1 cellular context compared by ENCODE assay signal in the genomic region with DNA sequence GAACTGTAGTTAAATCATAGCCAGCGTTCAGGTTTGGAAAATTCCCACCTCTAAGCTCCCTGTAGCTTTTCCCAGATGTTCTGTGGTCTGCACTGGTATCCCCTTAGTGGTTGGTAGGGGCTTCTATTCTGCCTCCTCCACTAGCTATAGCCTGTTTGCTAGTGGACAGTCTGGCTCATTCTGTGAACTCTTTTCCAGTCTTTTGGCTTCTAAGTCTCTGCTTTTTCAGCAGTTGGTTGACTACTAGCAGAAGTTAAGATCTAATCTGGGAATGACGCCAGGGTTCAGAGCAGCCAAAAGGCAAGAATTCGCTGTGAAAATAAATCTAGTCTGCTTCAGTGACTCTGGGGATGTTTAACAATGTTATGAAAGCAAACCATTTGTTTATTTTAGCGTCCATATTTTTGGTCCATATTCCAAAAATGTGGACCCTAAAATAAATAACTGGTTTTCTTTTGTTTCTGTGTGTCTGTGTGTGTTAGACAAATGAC.
TF ChIP-seq lines count a peak whose summit lies in the region.

No MANE protein-coding gene starts in this region.

TF ChIP-seq in HepG2, 621 proteins besides CTCF, POLR2A, EP300 and RAD21 (continued from another document and continues in another):
- TF ChIP-seq, protein P1, sequence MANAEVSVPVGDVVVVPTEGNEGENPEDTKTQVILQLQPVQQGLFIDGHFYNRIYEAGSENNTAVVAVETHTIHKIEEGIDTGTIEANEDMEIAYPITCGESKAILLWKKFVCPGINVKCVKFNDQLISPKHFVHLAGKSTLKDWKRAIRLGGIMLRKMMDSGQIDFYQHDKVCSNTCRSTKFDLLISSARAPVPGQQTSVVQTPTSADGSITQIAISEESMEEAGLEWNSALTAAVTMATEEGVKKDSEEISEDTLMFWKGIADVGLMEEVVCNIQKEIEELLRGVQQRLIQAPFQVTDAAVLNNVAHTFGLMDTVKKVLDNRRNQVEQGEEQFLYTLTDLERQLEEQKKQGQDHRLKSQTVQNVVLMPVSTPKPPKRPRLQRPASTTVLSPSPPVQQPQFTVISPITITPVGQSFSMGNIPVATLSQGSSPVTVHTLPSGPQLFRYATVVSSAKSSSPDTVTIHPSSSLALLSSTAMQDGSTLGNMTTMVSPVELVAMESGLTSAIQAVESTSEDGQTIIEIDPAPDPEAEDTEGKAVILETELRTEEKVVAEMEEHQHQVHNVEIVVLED (CRISPR knock-in tag; IDR thresholded peaks at IDR 0.05; ENCODE audit: borderline replicate concordance), result no peak
- no peak for TF ChIP-seq FOXP1 (IDR thresholded peaks at IDR 0.05)
- peak; percentile 84; the same call in 1 of the 2 replicates for TF ChIP-seq FOXP1 (CRISPR knock-in tag; IDR thresholded peaks at IDR 0.05)
- no peak for TF ChIP-seq ZNF230 (CRISPR knock-in tag; IDR thresholded peaks at IDR 0.05)
- TF ChIP-seq, protein P2, sequence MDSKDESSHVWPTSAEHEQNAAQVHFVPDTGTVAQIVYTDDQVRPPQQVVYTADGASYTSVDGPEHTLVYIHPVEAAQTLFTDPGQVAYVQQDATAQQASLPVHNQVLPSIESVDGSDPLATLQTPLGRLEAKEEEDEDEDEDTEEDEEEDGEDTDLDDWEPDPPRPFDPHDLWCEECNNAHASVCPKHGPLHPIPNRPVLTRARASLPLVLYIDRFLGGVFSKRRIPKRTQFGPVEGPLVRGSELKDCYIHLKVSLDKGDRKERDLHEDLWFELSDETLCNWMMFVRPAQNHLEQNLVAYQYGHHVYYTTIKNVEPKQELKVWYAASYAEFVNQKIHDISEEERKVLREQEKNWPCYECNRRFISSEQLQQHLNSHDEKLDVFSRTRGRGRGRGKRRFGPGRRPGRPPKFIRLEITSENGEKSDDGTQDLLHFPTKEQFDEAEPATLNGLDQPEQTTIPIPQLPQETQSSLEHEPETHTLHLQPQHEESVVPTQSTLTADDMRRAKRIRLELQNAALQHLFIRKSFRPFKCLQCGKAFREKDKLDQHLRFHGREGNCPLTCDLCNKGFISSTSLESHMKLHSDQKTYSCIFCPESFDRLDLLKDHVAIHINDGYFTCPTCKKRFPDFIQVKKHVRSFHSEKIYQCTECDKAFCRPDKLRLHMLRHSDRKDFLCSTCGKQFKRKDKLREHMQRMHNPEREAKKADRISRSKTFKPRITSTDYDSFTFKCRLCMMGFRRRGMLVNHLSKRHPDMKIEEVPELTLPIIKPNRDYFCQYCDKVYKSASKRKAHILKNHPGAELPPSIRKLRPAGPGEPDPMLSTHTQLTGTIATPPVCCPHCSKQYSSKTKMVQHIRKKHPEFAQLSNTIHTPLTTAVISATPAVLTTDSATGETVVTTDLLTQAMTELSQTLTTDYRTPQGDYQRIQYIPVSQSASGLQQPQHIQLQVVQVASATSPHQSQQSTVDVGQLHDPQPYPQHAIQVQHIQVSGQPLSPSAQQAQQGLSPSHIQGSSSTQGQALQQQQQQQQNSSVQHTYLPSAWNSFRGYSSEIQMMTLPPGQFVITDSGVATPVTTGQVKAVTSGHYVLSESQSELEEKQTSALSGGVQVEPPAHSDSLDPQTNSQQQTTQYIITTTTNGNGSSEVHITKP (CRISPR knock-in tag; IDR thresholded peaks at IDR 0.05; ENCODE audit: low read depth), result no peak
- TF ChIP-seq CEBPG (CRISPR knock-in tag; IDR thresholded peaks at IDR 0.05), result peak; percentile 59; the same call in 1 of the 2 replicates
- no peak for TF ChIP-seq ZFX (CRISPR knock-in tag; IDR thresholded peaks at IDR 0.05; ENCODE audit: low read depth)
- no peak for TF ChIP-seq ERF (CRISPR knock-in tag; IDR thresholded peaks at IDR 0.05)
- TF ChIP-seq, protein P3, sequence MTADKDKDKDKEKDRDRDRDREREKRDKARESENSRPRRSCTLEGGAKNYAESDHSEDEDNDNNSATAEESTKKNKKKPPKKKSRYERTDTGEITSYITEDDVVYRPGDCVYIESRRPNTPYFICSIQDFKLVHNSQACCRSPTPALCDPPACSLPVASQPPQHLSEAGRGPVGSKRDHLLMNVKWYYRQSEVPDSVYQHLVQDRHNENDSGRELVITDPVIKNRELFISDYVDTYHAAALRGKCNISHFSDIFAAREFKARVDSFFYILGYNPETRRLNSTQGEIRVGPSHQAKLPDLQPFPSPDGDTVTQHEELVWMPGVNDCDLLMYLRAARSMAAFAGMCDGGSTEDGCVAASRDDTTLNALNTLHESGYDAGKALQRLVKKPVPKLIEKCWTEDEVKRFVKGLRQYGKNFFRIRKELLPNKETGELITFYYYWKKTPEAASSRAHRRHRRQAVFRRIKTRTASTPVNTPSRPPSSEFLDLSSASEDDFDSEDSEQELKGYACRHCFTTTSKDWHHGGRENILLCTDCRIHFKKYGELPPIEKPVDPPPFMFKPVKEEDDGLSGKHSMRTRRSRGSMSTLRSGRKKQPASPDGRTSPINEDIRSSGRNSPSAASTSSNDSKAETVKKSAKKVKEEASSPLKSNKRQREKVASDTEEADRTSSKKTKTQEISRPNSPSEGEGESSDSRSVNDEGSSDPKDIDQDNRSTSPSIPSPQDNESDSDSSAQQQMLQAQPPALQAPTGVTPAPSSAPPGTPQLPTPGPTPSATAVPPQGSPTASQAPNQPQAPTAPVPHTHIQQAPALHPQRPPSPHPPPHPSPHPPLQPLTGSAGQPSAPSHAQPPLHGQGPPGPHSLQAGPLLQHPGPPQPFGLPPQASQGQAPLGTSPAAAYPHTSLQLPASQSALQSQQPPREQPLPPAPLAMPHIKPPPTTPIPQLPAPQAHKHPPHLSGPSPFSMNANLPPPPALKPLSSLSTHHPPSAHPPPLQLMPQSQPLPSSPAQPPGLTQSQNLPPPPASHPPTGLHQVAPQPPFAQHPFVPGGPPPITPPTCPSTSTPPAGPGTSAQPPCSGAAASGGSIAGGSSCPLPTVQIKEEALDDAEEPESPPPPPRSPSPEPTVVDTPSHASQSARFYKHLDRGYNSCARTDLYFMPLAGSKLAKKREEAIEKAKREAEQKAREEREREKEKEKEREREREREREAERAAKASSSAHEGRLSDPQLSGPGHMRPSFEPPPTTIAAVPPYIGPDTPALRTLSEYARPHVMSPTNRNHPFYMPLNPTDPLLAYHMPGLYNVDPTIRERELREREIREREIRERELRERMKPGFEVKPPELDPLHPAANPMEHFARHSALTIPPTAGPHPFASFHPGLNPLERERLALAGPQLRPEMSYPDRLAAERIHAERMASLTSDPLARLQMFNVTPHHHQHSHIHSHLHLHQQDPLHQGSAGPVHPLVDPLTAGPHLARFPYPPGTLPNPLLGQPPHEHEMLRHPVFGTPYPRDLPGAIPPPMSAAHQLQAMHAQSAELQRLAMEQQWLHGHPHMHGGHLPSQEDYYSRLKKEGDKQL (CRISPR knock-in tag; IDR thresholded peaks at IDR 0.05; ENCODE audit: low read depth), result peak; percentile 54; the same call in 1 of the 2 replicates
- TF ChIP-seq, protein P4, sequence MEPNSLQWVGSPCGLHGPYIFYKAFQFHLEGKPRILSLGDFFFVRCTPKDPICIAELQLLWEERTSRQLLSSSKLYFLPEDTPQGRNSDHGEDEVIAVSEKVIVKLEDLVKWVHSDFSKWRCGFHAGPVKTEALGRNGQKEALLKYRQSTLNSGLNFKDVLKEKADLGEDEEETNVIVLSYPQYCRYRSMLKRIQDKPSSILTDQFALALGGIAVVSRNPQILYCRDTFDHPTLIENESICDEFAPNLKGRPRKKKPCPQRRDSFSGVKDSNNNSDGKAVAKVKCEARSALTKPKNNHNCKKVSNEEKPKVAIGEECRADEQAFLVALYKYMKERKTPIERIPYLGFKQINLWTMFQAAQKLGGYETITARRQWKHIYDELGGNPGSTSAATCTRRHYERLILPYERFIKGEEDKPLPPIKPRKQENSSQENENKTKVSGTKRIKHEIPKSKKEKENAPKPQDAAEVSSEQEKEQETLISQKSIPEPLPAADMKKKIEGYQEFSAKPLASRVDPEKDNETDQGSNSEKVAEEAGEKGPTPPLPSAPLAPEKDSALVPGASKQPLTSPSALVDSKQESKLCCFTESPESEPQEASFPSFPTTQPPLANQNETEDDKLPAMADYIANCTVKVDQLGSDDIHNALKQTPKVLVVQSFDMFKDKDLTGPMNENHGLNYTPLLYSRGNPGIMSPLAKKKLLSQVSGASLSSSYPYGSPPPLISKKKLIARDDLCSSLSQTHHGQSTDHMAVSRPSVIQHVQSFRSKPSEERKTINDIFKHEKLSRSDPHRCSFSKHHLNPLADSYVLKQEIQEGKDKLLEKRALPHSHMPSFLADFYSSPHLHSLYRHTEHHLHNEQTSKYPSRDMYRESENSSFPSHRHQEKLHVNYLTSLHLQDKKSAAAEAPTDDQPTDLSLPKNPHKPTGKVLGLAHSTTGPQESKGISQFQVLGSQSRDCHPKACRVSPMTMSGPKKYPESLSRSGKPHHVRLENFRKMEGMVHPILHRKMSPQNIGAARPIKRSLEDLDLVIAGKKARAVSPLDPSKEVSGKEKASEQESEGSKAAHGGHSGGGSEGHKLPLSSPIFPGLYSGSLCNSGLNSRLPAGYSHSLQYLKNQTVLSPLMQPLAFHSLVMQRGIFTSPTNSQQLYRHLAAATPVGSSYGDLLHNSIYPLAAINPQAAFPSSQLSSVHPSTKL (CRISPR knock-in tag; IDR thresholded peaks at IDR 0.05), result peak; percentile 93
- TF ChIP-seq HCFC1 (IDR thresholded peaks at IDR 0.05; ENCODE audit: low read depth, low read length), result no peak
- TF ChIP-seq, protein P5, sequence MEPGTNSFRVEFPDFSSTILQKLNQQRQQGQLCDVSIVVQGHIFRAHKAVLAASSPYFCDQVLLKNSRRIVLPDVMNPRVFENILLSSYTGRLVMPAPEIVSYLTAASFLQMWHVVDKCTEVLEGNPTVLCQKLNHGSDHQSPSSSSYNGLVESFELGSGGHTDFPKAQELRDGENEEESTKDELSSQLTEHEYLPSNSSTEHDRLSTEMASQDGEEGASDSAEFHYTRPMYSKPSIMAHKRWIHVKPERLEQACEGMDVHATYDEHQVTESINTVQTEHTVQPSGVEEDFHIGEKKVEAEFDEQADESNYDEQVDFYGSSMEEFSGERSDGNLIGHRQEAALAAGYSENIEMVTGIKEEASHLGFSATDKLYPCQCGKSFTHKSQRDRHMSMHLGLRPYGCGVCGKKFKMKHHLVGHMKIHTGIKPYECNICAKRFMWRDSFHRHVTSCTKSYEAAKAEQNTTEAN (CRISPR knock-in tag; conservative IDR thresholded peaks at IDR 0.05), result 0 out of 2 replicates have a peak, but pooled peaks have one; percentile 34
- peak; percentile 64 for TF ChIP-seq FOXA1 (IDR thresholded peaks at IDR 0.05)
- peak; percentile 65; the same call in 1 of the 2 replicates for TF ChIP-seq FOXA1 (CRISPR knock-in tag; IDR thresholded peaks at IDR 0.05)
- TF ChIP-seq ZNF350 (CRISPR knock-in tag; IDR thresholded peaks at IDR 0.05; ENCODE audit: borderline replicate concordance, low read depth), result no peak
- TF ChIP-seq NFE2L1 (CRISPR knock-in tag; IDR thresholded peaks at IDR 0.05; ENCODE audit: borderline replicate concordance), result no peak
- TF ChIP-seq, protein P6, sequence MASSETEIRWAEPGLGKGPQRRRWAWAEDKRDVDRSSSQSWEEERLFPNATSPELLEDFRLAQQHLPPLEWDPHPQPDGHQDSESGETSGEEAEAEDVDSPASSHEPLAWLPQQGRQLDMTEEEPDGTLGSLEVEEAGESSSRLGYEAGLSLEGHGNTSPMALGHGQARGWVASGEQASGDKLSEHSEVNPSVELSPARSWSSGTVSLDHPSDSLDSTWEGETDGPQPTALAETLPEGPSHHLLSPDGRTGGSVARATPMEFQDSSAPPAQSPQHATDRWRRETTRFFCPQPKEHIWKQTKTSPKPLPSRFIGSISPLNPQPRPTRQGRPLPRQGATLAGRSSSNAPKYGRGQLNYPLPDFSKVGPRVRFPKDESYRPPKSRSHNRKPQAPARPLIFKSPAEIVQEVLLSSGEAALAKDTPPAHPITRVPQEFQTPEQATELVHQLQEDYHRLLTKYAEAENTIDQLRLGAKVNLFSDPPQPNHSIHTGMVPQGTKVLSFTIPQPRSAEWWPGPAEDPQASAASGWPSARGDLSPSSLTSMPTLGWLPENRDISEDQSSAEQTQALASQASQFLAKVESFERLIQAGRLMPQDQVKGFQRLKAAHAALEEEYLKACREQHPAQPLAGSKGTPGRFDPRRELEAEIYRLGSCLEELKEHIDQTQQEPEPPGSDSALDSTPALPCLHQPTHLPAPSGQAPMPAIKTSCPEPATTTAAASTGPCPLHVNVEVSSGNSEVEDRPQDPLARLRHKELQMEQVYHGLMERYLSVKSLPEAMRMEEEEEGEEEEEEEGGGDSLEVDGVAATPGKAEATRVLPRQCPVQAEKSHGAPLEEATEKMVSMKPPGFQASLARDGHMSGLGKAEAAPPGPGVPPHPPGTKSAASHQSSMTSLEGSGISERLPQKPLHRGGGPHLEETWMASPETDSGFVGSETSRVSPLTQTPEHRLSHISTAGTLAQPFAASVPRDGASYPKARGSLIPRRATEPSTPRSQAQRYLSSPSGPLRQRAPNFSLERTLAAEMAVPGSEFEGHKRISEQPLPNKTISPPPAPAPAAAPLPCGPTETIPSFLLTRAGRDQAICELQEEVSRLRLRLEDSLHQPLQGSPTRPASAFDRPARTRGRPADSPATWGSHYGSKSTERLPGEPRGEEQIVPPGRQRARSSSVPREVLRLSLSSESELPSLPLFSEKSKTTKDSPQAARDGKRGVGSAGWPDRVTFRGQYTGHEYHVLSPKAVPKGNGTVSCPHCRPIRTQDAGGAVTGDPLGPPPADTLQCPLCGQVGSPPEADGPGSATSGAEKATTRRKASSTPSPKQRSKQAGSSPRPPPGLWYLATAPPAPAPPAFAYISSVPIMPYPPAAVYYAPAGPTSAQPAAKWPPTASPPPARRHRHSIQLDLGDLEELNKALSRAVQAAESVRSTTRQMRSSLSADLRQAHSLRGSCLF (CRISPR knock-in tag; IDR thresholded peaks at IDR 0.05; ENCODE audit: borderline replicate concordance), result no peak
- no peak for TF ChIP-seq REXO4 (CRISPR knock-in tag; IDR thresholded peaks at IDR 0.05; ENCODE audit: borderline replicate concordance)
- no peak for TF ChIP-seq ZNF317 (CRISPR knock-in tag; IDR thresholded peaks at IDR 0.05)
- TF ChIP-seq HMG20A (CRISPR knock-in tag; IDR thresholded peaks at IDR 0.05; ENCODE audit: borderline replicate concordance), result peak; percentile 72; the same call in 1 of the 2 replicates
- no peak for TF ChIP-seq ZNF180 (CRISPR knock-in tag; IDR thresholded peaks at IDR 0.05; ENCODE audit: borderline replicate concordance, low read depth)
- no peak for TF ChIP-seq ZNF24 (IDR thresholded peaks at IDR 0.05)
- TF ChIP-seq HNRNPL (IDR thresholded peaks at IDR 0.05; ENCODE audit: low read depth, low read length), result no peak
- TF ChIP-seq SOX6 (IDR thresholded peaks at IDR 0.05), result no peak
- peak; percentile 93 for TF ChIP-seq SOX6 (CRISPR knock-in tag; IDR thresholded peaks at IDR 0.05)
- TF ChIP-seq, protein P7, sequence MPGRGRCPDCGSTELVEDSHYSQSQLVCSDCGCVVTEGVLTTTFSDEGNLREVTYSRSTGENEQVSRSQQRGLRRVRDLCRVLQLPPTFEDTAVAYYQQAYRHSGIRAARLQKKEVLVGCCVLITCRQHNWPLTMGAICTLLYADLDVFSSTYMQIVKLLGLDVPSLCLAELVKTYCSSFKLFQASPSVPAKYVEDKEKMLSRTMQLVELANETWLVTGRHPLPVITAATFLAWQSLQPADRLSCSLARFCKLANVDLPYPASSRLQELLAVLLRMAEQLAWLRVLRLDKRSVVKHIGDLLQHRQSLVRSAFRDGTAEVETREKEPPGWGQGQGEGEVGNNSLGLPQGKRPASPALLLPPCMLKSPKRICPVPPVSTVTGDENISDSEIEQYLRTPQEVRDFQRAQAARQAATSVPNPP (CRISPR knock-in tag; IDR thresholded peaks at IDR 0.05), result 0 out of 2 replicates have a peak, but pooled peaks have one; percentile 43
- TF ChIP-seq MBD4 (IDR thresholded peaks at IDR 0.05; ENCODE audit: borderline replicate concordance, low read length), result no peak; the same call in 1 of the 2 replicates
- TF ChIP-seq CBX2 (IDR thresholded peaks at IDR 0.05; ENCODE audit: low read depth, low read length), result no peak
- TF ChIP-seq CBX2 (CRISPR knock-in tag; IDR thresholded peaks at IDR 0.05; ENCODE audit: low read depth), result no peak
- TF ChIP-seq HOXA3 (CRISPR knock-in tag; IDR thresholded peaks at IDR 0.05), result peak; percentile 16; the same call in 1 of the 2 replicates
- TF ChIP-seq RAD51 (IDR thresholded peaks at IDR 0.05; ENCODE audit: borderline replicate concordance), result no peak
- peak; percentile 8; the same call in 1 of the 2 replicates for TF ChIP-seq STAG1 (CRISPR knock-in tag; IDR thresholded peaks at IDR 0.05)
- no peak for TF ChIP-seq ZNF777 (CRISPR knock-in tag; IDR thresholded peaks at IDR 0.05)
- no peak for TF ChIP-seq NFE2 (CRISPR knock-in tag; IDR thresholded peaks at IDR 0.05)
